ENCODE assay signal across 8 cellular contexts in genomic region chr19:38735257-38735686, GRCh38. TPM values are rescaled to one million over a fixed set of nuclear protein-coding genes. Genes with fewer than 3 reads are reported as not detected.
DNase-seq lines count a peak whose midpoint lies in the region; ATAC-seq and TF ChIP-seq lines count a peak whose summit lies in the region.

No MANE protein-coding gene starts in this region.

- ATAC-seq in activated naive CD4-positive, alpha-beta T cell treated with anti-CD3 and anti-CD28 coated beads, Interleukin-2, amount 50 U/mL, for 72 hours: peak; percentile 4 to 22
- no peak for ATAC-seq in thoracic aorta (ENCODE audit: insufficient number of reproducible peaks, low FRiP score, low read depth)
- no peak for ATAC-seq in GM21786 (IDR thresholded peaks at IDR 0.05; ENCODE audit: unreplicated experiment)

- TF ChIP-seq CTCF in CD14-positive monocyte (IDR thresholded peaks at IDR 0.05): no peak
- no peak for TF ChIP-seq CTCF in thoracic aorta (IDR thresholded peaks at IDR 0.05)

- H3K4me3 ChIP-seq in thoracic aorta: peak overlapping the region; percentile 10

- H3K36me3 ChIP-seq in thoracic aorta: peaks cover 9% of the 10 kb centered on the region

- DNase-seq in CD14-positive monocyte (ENCODE audit: low spot score) (no peak), NCI-H1105 (lab: John Stamatoyannopoulos, UW) (peak; percentile 41), islet precursor cell (peak; percentile 89), thoracic aorta (ENCODE audit: low spot score) (no peak), NCI-H1092 (lab: John Stamatoyannopoulos, UW) (no peak)
- no peak for DNase-seq in activated naive CD4-positive, alpha-beta T cell treated with anti-CD3 and anti-CD28 coated beads, Interleukin-2, amount 50 U/mL, for 72 hours (ENCODE audit: low spot score in 2 of 2)
- DNase-seq in NK-92 treated with Interleukin-12 subunit alpha and Interleukin-12 subunit beta, amount 100 ng/mL, for 24 hours (lab: John Stamatoyannopoulos, UW): no peak

- H3K4me1 ChIP-seq in thoracic aorta (ENCODE audit: control insufficient read depth in 1 of 2, low read depth in 2 of 2): peaks cover 3 to 18% of the 10 kb centered on the region in 2 donors

- peak overlapping the region; percentile 55 to 76 for H3K4me3 Mint-ChIP-seq in CD14-positive monocyte

- intact Hi-C loops in CD14-positive monocyte (cut with micrococcal nuclease): loop anchor here in 1 of 2 donors (10.0 kb wide), 1 partner anchor 190 kb away; no protein-coding TSS in a partner anchor

- H3K27me3 Mint-ChIP-seq in CD14-positive monocyte (ENCODE audit: low read depth in 3 of 3): peaks cover 15 to 29% (median 19%) of the 10 kb centered on the region in 3 donors

- peaks cover 48% of the 10 kb centered on the region for H3K4me1 Mint-ChIP-seq in CD14-positive monocyte

- H3K36me3 Mint-ChIP-seq in CD14-positive monocyte: peaks cover 11 to 20% of the 10 kb centered on the region in 2 donors
- no peaks in the 10 kb centered on the region for H3K36me3 Mint-ChIP-seq in activated naive CD4-positive, alpha-beta T cell treated with anti-CD3 and anti-CD28 coated beads, Interleukin-2, amount 50 U/mL, for 72 hours

- H3K27ac Mint-ChIP-seq in CD14-positive monocyte: peak overlapping the region in 1 of 7 donors; percentile 46
- peak overlapping the region in 1 of 2 donors; percentile 77 for H3K27ac Mint-ChIP-seq in activated naive CD4-positive, alpha-beta T cell treated with anti-CD3 and anti-CD28 coated beads, Interleukin-2, amount 50 U/mL, for 72 hours

- peaks cover 0 to 5% (median 2%) of the 10 kb centered on the region in 7 donors for H3K9me3 Mint-ChIP-seq in CD14-positive monocyte
- H3K9me3 Mint-ChIP-seq in activated naive CD4-positive, alpha-beta T cell treated with anti-CD3 and anti-CD28 coated beads, Interleukin-2, amount 50 U/mL, for 72 hours: no peaks in the 10 kb centered on the region

- H3K9me3 ChIP-seq in thoracic aorta: no peaks in the 10 kb centered on the region

- no peaks in the 10 kb centered on the region for H3K27me3 ChIP-seq in thoracic aorta (replicated peaks; ENCODE audit: insufficient read depth)

- peak overlapping the region; percentile 70 to 81 for H3K27ac ChIP-seq in thoracic aorta

RNA-seq across cellular contexts. Expression of gene CAPN12, which starts 9.0 kb away (rescaled TPM):
- not detected for polyA plus RNA-seq in CD14-positive monocyte
- 1 to 10 TPM; 1.6 to 9.0 TPM for total RNA-seq in activated naive CD4-positive, alpha-beta T cell treated with anti-CD3 and anti-CD28 coated beads, Interleukin-2, amount 50 U/mL, for 72 hours
- 1 to 10 TPM in 1 of 2 donors, under 1 TPM in 1; 0.81 to 2.1 TPM for total RNA-seq in thoracic aorta

RNA-seq across cellular contexts. Expression of gene LGALS7, which starts 38.0 kb away (rescaled TPM):
- not detected for polyA plus RNA-seq in CD14-positive monocyte
- not detected for total RNA-seq in activated naive CD4-positive, alpha-beta T cell treated with anti-CD3 and anti-CD28 coated beads, Interleukin-2, amount 50 U/mL, for 72 hours
- total RNA-seq in thoracic aorta: not detected

RNA-seq across cellular contexts. Expression of gene LGALS7B, which starts 53.7 kb away (rescaled TPM):
- not detected for polyA plus RNA-seq in CD14-positive monocyte
- total RNA-seq in activated naive CD4-positive, alpha-beta T cell treated with anti-CD3 and anti-CD28 coated beads, Interleukin-2, amount 50 U/mL, for 72 hours: not detected
- total RNA-seq in thoracic aorta: 1 to 10 TPM in 1 of 2 donors, not detected in 1; 2.0 TPM

Comparison
In these comparisons a context has a peak if more than half of its experiments do, and no peak if none do; other contexts are left out.
1. DNase-seq: peak in NCI-H1105 (single experiment) and islet precursor cell (single experiment); none in CD14-positive monocyte (single experiment), activated naive CD4-positive, alpha-beta T cell treated with anti-CD3 and anti-CD28 coated beads, Interleukin-2, amount 50 U/mL, for 72 hours (0 of 2), thoracic aorta (single experiment), NK-92 treated with Interleukin-12 subunit alpha and Interleukin-12 subunit beta, amount 100 ng/mL, for 24 hours (single experiment) and NCI-H1092 (single experiment).
2. ATAC-seq: peak in activated naive CD4-positive, alpha-beta T cell treated with anti-CD3 and anti-CD28 coated beads, Interleukin-2, amount 50 U/mL, for 72 hours (2 of 2); none in thoracic aorta (single experiment) and GM21786 (single experiment).